Comparison of ENCODE assay signal across 27 cellular contexts in genomic region chr12:111259231-111259630, GRCh38.
"Had no signal": no experiment of that assay in that cellular context is flagged by ENCODE, and none has a peak within 500 bp of the region (broad histone marks: within the 10 kb centered on the region; RNA-seq: fewer than 3 reads in every experiment).

No MANE protein-coding gene starts in this region.

- ATAC-seq: stimulated activated effector memory CD8-positive, alpha-beta T cell treated with anti-CD3 and anti-CD28 coated beads, Interleukin-12 subunit alpha, Interleukin-12 subunit beta, amount 100 ng/mL, for 72 hours; stimulated activated memory B cell treated with anti-CD40 and anti-IgM and Interleukin-4, amounts not matched to agents 10 μg/mL and 1 μg/mL and 100 μg/mL, for 72 hours; stimulated activated naive B cell treated with anti-CD40 and anti-IgM and Interleukin-4, amounts not matched to agents 10 μg/mL and 1 μg/mL and 100 μg/mL, for 72 hours; stimulated activated naive CD8-positive, alpha-beta T cell treated with anti-CD3 and anti-CD28 coated beads, Interleukin-15, amount 100 ng/mL, for 72 hours; stimulated activated naive CD8-positive, alpha-beta T cell treated with anti-CD3 and anti-CD28 coated beads, Interleukin-15, Interleukin-2, amounts not matched to agents 100 U/mL and 50 U/mL, for 24 hours; upper lobe of right lung had no signal

- H3K4me1 ChIP-seq: stomach, suprapubic skin, testis, tibial artery, tibial nerve, transverse colon, upper lobe of left lung, upper lobe of right lung, uterus, vagina had no signal

- H3K9me3 ChIP-seq: stomach, suprapubic skin, testis, thoracic aorta, thyroid gland, tibial artery, tibial nerve, transverse colon, upper lobe of left lung, upper lobe of right lung, uterus, vagina had no signal

- H3K27ac ChIP-seq: stomach, suprapubic skin, testis, thoracic aorta, tibial artery, tibial nerve, transverse colon, upper lobe of left lung, upper lobe of right lung, uterus, vagina had no signal

- H3K27me3 ChIP-seq: testis, thyroid gland, tibial nerve, transverse colon, upper lobe of left lung, uterus, vagina had no signal

- FAIRE-seq: urothelium cell line had no signal

- DNase-seq: stimulated activated CD4-positive, alpha-beta T cell treated with anti-CD3 and anti-CD28 coated beads, Interleukin-2, amount 100 ng/mL, for 48 hours; stimulated activated CD4-positive, alpha-beta T cell treated with anti-CD3 and anti-CD28 coated beads, Interleukin-4, amount 100 ng/mL, for 1 hour; stimulated activated CD4-positive, alpha-beta T cell treated with anti-CD3 and anti-CD28 coated beads, Interleukin-4, amount 100 ng/mL, for 24 hours; stimulated activated CD4-positive, alpha-beta T cell treated with anti-CD3 and anti-CD28 coated beads, Interleukin-4, amount 100 ng/mL, for 4 hours; stimulated activated CD8-positive, alpha-beta memory T cell treated with anti-CD3 and anti-CD28 coated beads, Interleukin-4, amount 100 ng/mL, for 48 hours; stimulated activated naive B cell treated with anti-CD40 and anti-IgM and Interleukin-4, amounts not matched to agents 10 μg/mL and 1 μg/mL and 100 μg/mL, for 72 hours; stimulated activated naive CD4-positive, alpha-beta T cell; stimulated activated naive CD4-positive, alpha-beta T cell treated with Interleukin-2 at 50 U/mL for 16 hours; stimulated activated naive CD8-positive, alpha-beta T cell treated with anti-CD3 and anti-CD28 coated beads, Interleukin-15, amount 100 ng/mL, for 72 hours; stimulated activated naive CD8-positive, alpha-beta T cell treated with anti-CD3 and anti-CD28 coated beads, Interleukin-15, Interleukin-2, amounts not matched to agents 100 U/mL and 50 U/mL, for 24 hours; stomach; substantia nigra; testis; thyroid gland; tibial artery; transverse colon; trophoblast cell; upper lobe of left lung; upper lobe of right lung; uterus had no signal

- H3K36me3 ChIP-seq: stomach, suprapubic skin, thoracic aorta, thyroid gland, tibial artery, tibial nerve, transverse colon, upper lobe of left lung, upper lobe of right lung, uterus, vagina had no signal

- H3K4me3 ChIP-seq: stomach, suprapubic skin, testis, thoracic aorta, thyroid gland, tibial artery, tibial nerve, transverse colon, upper lobe of left lung, upper lobe of right lung, uterus, vagina had no signal
